ENCODE assay signal across 1 cellular context in the genomic region with DNA sequence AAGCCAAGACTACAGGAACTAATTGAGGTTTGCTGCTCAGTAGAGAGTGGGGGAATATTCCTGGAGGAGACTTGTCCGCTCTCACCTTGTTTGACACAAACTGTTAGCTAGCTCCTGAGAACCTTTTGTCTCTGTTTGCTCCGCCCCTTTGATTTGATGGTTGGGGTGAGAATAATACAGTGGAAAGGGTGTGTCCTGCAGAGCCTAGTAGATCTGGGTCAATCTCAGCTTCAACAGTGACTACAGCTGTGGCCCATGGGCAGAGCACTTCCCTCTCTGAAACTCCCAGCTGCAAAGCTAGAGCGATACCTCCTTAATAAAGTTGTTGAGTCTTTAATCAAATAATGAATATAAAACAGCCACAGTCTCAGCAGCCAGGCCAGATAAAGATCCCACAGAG.
TF ChIP-seq lines count a peak whose summit lies in the region.

No MANE protein-coding gene starts in this region.

TF ChIP-seq in H1, 55 proteins besides CTCF, POLR2A, EP300 and RAD21:
- no peak for TF ChIP-seq SIN3A (conservative IDR thresholded peaks at IDR 0.05 in 1 of 2, IDR thresholded peaks at IDR 0.05 in 1 of 2; ENCODE audit: low read depth in 1 of 2, low read length in 2 of 2)
- no peak for TF ChIP-seq JUND (IDR thresholded peaks at IDR 0.05; ENCODE audit: low read length)
- no peak for TF ChIP-seq GABPA (IDR thresholded peaks at IDR 0.05; ENCODE audit: borderline replicate concordance, insufficient read depth, low read length)
- TF ChIP-seq POLR2AphosphoS5 (IDR thresholded peaks at IDR 0.05; ENCODE audit: low read depth, low read length) = no peak
- no peak for TF ChIP-seq SP4 (IDR thresholded peaks at IDR 0.05; ENCODE audit: low read length)
- TF ChIP-seq RBBP5 (IDR thresholded peaks at IDR 0.05; ENCODE audit: borderline replicate concordance, low read depth, low read length) = no peak
- TF ChIP-seq POU5F1 (IDR thresholded peaks at IDR 0.05; ENCODE audit: low read depth, low read length) = no peak
- TF ChIP-seq CHD7 (IDR thresholded peaks at IDR 0.05; ENCODE audit: insufficient replicate concordance, low read length) = no peak
- no peak for TF ChIP-seq SP1 (IDR thresholded peaks at IDR 0.05; ENCODE audit: low read depth, low read length)
- TF ChIP-seq TAF1 (IDR thresholded peaks at IDR 0.05; ENCODE audit: low read depth, low read length) = no peak
- no peak for TF ChIP-seq HDAC6 (IDR thresholded peaks at IDR 0.05; ENCODE audit: low read depth, low read length)
- no peak for TF ChIP-seq SP2 (IDR thresholded peaks at IDR 0.05; ENCODE audit: low read length)
